In the genomic region with DNA sequence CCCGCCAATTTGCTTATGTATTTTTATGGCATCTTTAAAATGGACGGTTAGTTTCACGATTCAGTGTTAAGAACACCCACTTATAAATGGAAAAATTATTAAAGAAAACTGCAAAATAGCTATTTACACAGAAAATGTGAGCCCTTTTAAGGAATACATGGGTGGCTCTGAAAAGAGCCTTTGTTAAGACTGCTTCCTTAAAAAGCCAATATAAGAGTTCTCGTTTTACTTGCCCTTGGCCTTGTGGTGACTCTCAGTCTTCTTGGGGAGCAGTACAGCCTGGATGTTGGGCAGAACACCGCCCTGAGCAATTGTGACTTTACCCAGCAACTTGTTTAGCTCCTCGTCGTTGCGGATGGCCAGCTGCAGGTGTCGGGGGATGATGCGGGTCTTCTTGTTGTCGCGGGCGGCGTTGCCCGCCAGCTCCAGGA, we compare ENCODE assay signal across 8 cellular contexts.
DNase-seq lines count a peak whose midpoint lies in the region; ATAC-seq, FAIRE-seq and TF ChIP-seq lines count a peak whose summit lies in the region.

No MANE protein-coding gene starts in this region.

- ATAC-seq in GM19455 (IDR thresholded peaks at IDR 0.05; ENCODE audit: unreplicated experiment) = peak; percentile 14

- 0 out of 2 replicates have a peak, but pooled peaks cover 2% of the 10 kb centered on the region for H3K4me1 ChIP-seq in BE2C

- H3K27ac ChIP-seq in layer of hippocampus (ENCODE audit: low read depth, low read length) (peak overlapping the region; percentile 73), temporal lobe (ENCODE audit: low read depth, low read length) (peak overlapping the region; percentile 87)

- FAIRE-seq in urothelium cell line (lab: Jason Lieb, UNC) = no peak

- H3K36me3 ChIP-seq in BE2C = peaks cover 5% of the 10 kb centered on the region; the same call in 1 of the 2 replicates

- DNase-seq in BE2C = no peak
- peak; percentile 55 for DNase-seq in LoVo (ENCODE audit: low spot score)
- DNase-seq in astrocyte of the cerebellum (ENCODE audit: low read depth) = no peak
- no peak for DNase-seq in RPMI8226
- DNase-seq in urothelium cell line (ENCODE audit: low spot score) = no peak

- in situ Hi-C loops in astrocyte of the cerebellum (cut with HindIII; ENCODE audit: low sequenced_read_pairs) = loop anchor here (5.0 kb wide), 1 partner anchor 106 kb away; no protein-coding TSS in a partner anchor

- H3K4me3 ChIP-seq in BE2C (ENCODE audit: low read depth, low read length) = peak overlapping the region; percentile 76
- peak overlapping the region; percentile 79 for H3K4me3 ChIP-seq in astrocyte of the cerebellum (ENCODE audit: low read depth, low read length)

- H3K9me3 ChIP-seq in BE2C = no peaks in the 10 kb centered on the region

- H3K27me3 ChIP-seq in BE2C (no peaks in the 10 kb centered on the region), layer of hippocampus (ENCODE audit: control insufficient read depth, insufficient read depth, low read length) (no peaks in the 10 kb centered on the region)

- TF ChIP-seq CTCF in BE2C (IDR thresholded peaks at IDR 0.05; ENCODE audit: low read depth, low read length) = no peak
- no peak for TF ChIP-seq CTCF in astrocyte of the cerebellum (IDR thresholded peaks at IDR 0.05; ENCODE audit: low read depth, low read length, missing control alignments)
